Comparison of ENCODE assay signal across 1 cellular context in the genomic region with DNA sequence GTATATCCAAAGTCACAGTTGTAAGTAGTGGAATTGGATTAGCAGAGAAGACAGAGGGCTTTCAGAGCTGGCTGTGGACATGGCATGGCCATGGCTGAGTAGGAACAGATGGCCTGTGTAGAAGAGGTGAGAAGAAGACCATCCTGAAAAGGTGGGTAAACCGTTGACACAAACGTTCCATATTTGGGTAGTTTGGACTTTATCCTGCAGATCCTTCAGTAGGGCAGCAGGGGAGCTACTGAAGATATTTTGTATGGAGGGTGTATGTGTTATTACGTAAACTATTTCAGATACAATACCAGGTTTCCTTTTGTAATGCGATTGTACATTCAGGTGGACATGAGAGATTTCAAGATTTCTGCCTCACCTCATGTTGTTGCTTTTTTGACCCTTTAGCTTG.
TF ChIP-seq lines count a peak whose summit lies in the region.

No MANE protein-coding gene starts in this region.

TF ChIP-seq in HepG2, 621 proteins besides CTCF, POLR2A, EP300 and RAD21:
- TF ChIP-seq HNF4G (IDR thresholded peaks at IDR 0.05; ENCODE audit: borderline replicate concordance, low read depth, low read length) (peak; percentile 40; the same call in 1 of the 2 replicates), HNF4G (CRISPR knock-in tag; IDR thresholded peaks at IDR 0.05; ENCODE audit: borderline replicate concordance, low read depth) (no peak), REL (CRISPR knock-in tag; conservative IDR thresholded peaks at IDR 0.05) (no peak), SRF (IDR thresholded peaks at IDR 0.05; ENCODE audit: low read depth, low read length) (peak; percentile 83; the same call in 1 of the 2 replicates), ZNF160 (CRISPR knock-in tag; IDR thresholded peaks at IDR 0.05) (no peak), HNF4A (CRISPR knock-in tag; IDR thresholded peaks at IDR 0.05) (0 out of 2 replicates have a peak, but pooled peaks have one; percentile 28)
